Comparison of ENCODE assay signal across 9 cellular contexts in genomic region chr9:693460-694390, GRCh38.
A peak's percentile ranks its signal among the peaks of the same experiment; 100 is the strongest.
DNase-seq lines count a peak whose midpoint lies in the region; ATAC-seq and TF ChIP-seq lines count a peak whose summit lies in the region.
"Had no signal": no experiment of that assay in that cellular context is flagged by ENCODE, and none has a peak within 500 bp of the region (broad histone marks: within the 10 kb centered on the region; RNA-seq: fewer than 3 reads in every experiment).

No MANE protein-coding gene starts in this region.

- intact Hi-C loops in upper lobe of right lung (cut with DNase I), result no loop called here

- H3K9me3 ChIP-seq in muscle layer of colon (ENCODE audit: low read length) (no peaks in the 10 kb centered on the region), upper lobe of right lung (no peaks in the 10 kb centered on the region)

- H3K36me3 ChIP-seq in muscle layer of colon (ENCODE audit: insufficient read depth, low read length) (no peaks in the 10 kb centered on the region), upper lobe of right lung (no peaks in the 10 kb centered on the region)

- peak; percentile 52 for DNase-seq in DMS 273 (lab: John Stamatoyannopoulos, UW; ENCODE audit: unreplicated experiment)
- DNase-seq in DMS 273 treated with DMSO at 0.1 percent for 48 hours (lab: John Stamatoyannopoulos, UW), result no peak
- no peak for DNase-seq in epithelial cell of prostate (ENCODE audit: low read depth, low spot score)
- no peak for DNase-seq in upper lobe of right lung
- no peak for DNase-seq in SHP77 treated with DMSO at 0.1 percent for 48 hours (lab: John Stamatoyannopoulos, UW)
- no peak for DNase-seq in NCI-H2196 treated with DMSO at 0.1 percent for 48 hours (lab: John Stamatoyannopoulos, UW; ENCODE audit: unreplicated experiment)
- no peak for DNase-seq in NOMO-1 (lab: John Stamatoyannopoulos, UW; ENCODE audit: unreplicated experiment in 2 of 2)

- H3K4me3 ChIP-seq in muscle layer of colon (ENCODE audit: low read depth in 1 of 2, low read length in 2 of 2) (peak overlapping the region; percentile 10 to 49), upper lobe of right lung (peak overlapping the region; percentile 9)

- H3K27ac ChIP-seq in epithelial cell of prostate (peak overlapping the region; percentile 82), muscle layer of colon (ENCODE audit: low read depth, low read length) (peak overlapping the region; percentile 90), upper lobe of right lung (peak overlapping the region; percentile 82)
- H3K27ac ChIP-seq: 22Rv1 had no signal

- H3K4me1 ChIP-seq in muscle layer of colon (ENCODE audit: insufficient read depth, low read length) (peaks cover 78% of the 10 kb centered on the region), upper lobe of right lung (peaks cover 35% of the 10 kb centered on the region)

- TF ChIP-seq CTCF in upper lobe of right lung (IDR thresholded peaks at IDR 0.05), result no peak

- peak; percentile 42 for ATAC-seq in upper lobe of right lung

- peak overlapping the region; percentile 79 for H3K9ac ChIP-seq in muscle layer of colon (ENCODE audit: low read length)

- H3K27me3 ChIP-seq in muscle layer of colon (ENCODE audit: control insufficient read depth in 1 of 2, insufficient read depth in 2 of 2, low read length in 2 of 2), result no peaks in the 10 kb centered on the region
- no peaks in the 10 kb centered on the region for H3K27me3 ChIP-seq in upper lobe of right lung
